6 cellular contexts compared by ENCODE assay signal in the genomic region with DNA sequence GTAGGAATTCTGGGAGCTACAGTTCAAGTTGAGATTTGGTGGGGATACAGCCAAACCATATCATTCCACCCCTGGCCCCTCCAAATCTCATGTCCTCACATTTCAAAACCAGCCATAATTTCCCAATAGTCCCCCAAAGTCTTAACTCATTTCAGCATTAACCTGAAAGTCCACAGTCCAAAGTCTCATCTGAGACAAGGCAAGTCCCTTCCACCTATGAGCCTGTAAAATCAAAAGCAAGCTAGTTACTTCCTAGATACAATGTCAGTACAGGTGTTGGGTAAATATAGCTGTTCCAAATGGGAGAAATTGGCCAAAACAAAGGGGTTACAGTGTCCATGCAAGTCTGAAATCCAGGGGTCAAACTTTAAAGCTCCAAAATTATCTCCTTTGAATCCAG. TPM values are rescaled to one million over a fixed set of nuclear protein-coding genes. Genes with fewer than 3 reads are reported as not detected.
"Had no signal": no experiment of that assay in that cellular context is flagged by ENCODE, and none has a peak within 500 bp of the region (broad histone marks: within the 10 kb centered on the region; RNA-seq: fewer than 3 reads in every experiment).

No MANE protein-coding gene starts in this region.

RNA-seq across cellular contexts. Expression of a gene that starts 30.9 kb away (rescaled TPM):
- total RNA-seq: GM23248, H1, H4, H7, H9, HFFc6 had no signal
- polyA plus RNA-seq: GM23248 had no signal
